ENCODE assay signal across 6 cellular contexts in genomic region chr17:8122923-8123694, GRCh38. TPM values are rescaled to one million over a fixed set of nuclear protein-coding genes. Genes with fewer than 3 reads are reported as not detected.
DNase-seq lines count a peak whose midpoint lies in the region; ATAC-seq lines count a peak whose summit lies in the region.

No MANE protein-coding gene starts in this region.

- peak; percentile 70 for DNase-seq in GM23248
- peak; percentile 53 for DNase-seq in activated CD4-positive, alpha-beta memory T cell treated with anti-CD3 and anti-CD28 coated beads, Interleukin-2, amount 10 ng/mL, durations not matched to agents 7 days and 5 days
- DNase-seq in islet precursor cell: peak; percentile 72
- peak; percentile 59 to 82 for DNase-seq in aorta
- no peak for DNase-seq in NCI-H2196 (lab: John Stamatoyannopoulos, UW; ENCODE audit: unreplicated experiment)

- H4K20me1 ChIP-seq in GM23248 (ENCODE audit: insufficient read depth): no peaks in the 10 kb centered on the region

- peaks cover 48% of the 10 kb centered on the region for H3K27me3 Mint-ChIP-seq in activated CD4-positive, alpha-beta memory T cell treated with anti-CD3 and anti-CD28 coated beads, Interleukin-2, amount 10 ng/mL, durations not matched to agents 7 days and 5 days

- intact Hi-C loops in aorta (cut with DNase I): loop anchor here in 1 of 2 donors (5.0 kb wide), 1 partner anchor 39 kb away; the partner anchor contains the start of gene VAMP2

- no peaks in the 10 kb centered on the region for H3K9me3 Mint-ChIP-seq in activated CD4-positive, alpha-beta memory T cell treated with anti-CD3 and anti-CD28 coated beads, Interleukin-2, amount 10 ng/mL, durations not matched to agents 7 days and 5 days

- H2AFZ ChIP-seq in GM23248: peak overlapping the region; percentile 85

- peak overlapping the region; percentile 96 for H3K4me2 ChIP-seq in GM23248 (ENCODE audit: unreplicated experiment)

- peak overlapping the region; percentile 51 for H3K9ac ChIP-seq in GM23248

- in situ Hi-C loops in GM23248 (cut with MboI): no loop called here

- ATAC-seq in aorta (ENCODE audit: low FRiP score) (no peak), GM18870 (IDR thresholded peaks at IDR 0.05; ENCODE audit: unreplicated experiment) (no peak)

- peak overlapping the region; percentile 75 for H3K4me3 ChIP-seq in GM23248
- H3K4me3 ChIP-seq in aorta (ENCODE audit: low read length in 2 of 2): peak overlapping the region in 1 of 2 donors; percentile 47

- WGBS in GM23248 (ENCODE audit: low coverage in 1 of 2, low lambda C conversion rate in 2 of 2, missing lambda C conversion rate in 2 of 2), 2 experiments: 2 to 3% methylated on average over 47 to 48 of the region's 55 CpGs
- 0% methylated on average over 52 to 55 of the region's 55 CpGs for WGBS in aorta, 2 donors

- H3K4me1 ChIP-seq in GM23248 (ENCODE audit: insufficient read depth) (peaks cover 27% of the 10 kb centered on the region), aorta (ENCODE audit: control insufficient read depth in 1 of 2, insufficient read depth in 2 of 2, low read length in 2 of 2) (peaks cover 0 to 2% of the 10 kb centered on the region in 2 donors)

- H3K9me3 ChIP-seq in GM23248 (ENCODE audit: low read depth): no peaks in the 10 kb centered on the region
- H3K9me3 ChIP-seq in aorta (ENCODE audit: control insufficient read depth, low read length): no peaks in the 10 kb centered on the region

- no peak overlapping the region for H3K27ac ChIP-seq in GM23248
- no peak overlapping the region for H3K27ac ChIP-seq in aorta (ENCODE audit: low read depth in 1 of 2, low read length in 2 of 2)

- peaks cover 27% of the 10 kb centered on the region for H3F3A ChIP-seq in GM23248 (ENCODE audit: insufficient read depth)

- peak overlapping the region; percentile 0 for H3K27ac Mint-ChIP-seq in activated CD4-positive, alpha-beta memory T cell treated with anti-CD3 and anti-CD28 coated beads, Interleukin-2, amount 10 ng/mL, durations not matched to agents 7 days and 5 days

- peaks cover 12% of the 10 kb centered on the region for H3K36me3 Mint-ChIP-seq in activated CD4-positive, alpha-beta memory T cell treated with anti-CD3 and anti-CD28 coated beads, Interleukin-2, amount 10 ng/mL, durations not matched to agents 7 days and 5 days (ENCODE audit: low read depth)

- no peaks in the 10 kb centered on the region for H3K79me2 ChIP-seq in GM23248 (ENCODE audit: insufficient read depth)

- H3K4me1 Mint-ChIP-seq in activated CD4-positive, alpha-beta memory T cell treated with anti-CD3 and anti-CD28 coated beads, Interleukin-2, amount 10 ng/mL, durations not matched to agents 7 days and 5 days: peaks cover 78% of the 10 kb centered on the region

- H3K36me3 ChIP-seq in GM23248 (ENCODE audit: low read depth) (no peaks in the 10 kb centered on the region), aorta (ENCODE audit: control insufficient read depth in 1 of 2, insufficient read depth in 2 of 2, low read length in 1 of 2) (no peaks in the 10 kb centered on the region)

- peak overlapping the region; percentile 80 for H3K4me3 Mint-ChIP-seq in activated CD4-positive, alpha-beta memory T cell treated with anti-CD3 and anti-CD28 coated beads, Interleukin-2, amount 10 ng/mL, durations not matched to agents 7 days and 5 days

- CTCF ChIA-PET in activated CD4-positive, alpha-beta memory T cell treated with anti-CD3 and anti-CD28 coated beads, Interleukin-2, amount 10 ng/mL, durations not matched to agents 7 days and 5 days (lab: Charles Lee): interaction anchor here (0.9 to 1.7 kb wide), 5 partner anchors 15 to 66 kb away, joined by 3 to 8 read pairs (median 5); no protein-coding TSS in a partner anchor

- H3K9me2 ChIP-seq in GM23248 (ENCODE audit: insufficient read depth): no peaks in the 10 kb centered on the region

- POLR2A ChIA-PET in activated CD4-positive, alpha-beta memory T cell treated with anti-CD3 and anti-CD28 coated beads, Interleukin-2, amount 10 ng/mL, durations not matched to agents 7 days and 5 days (lab: Charles Lee): interaction anchor here (0.7 to 4.3 kb wide), 14 partner anchors 15 to 437 kb away, joined by 3 to 43 read pairs (median 5); no protein-coding TSS in a partner anchor

- H3K27me3 ChIP-seq in GM23248 (replicated peaks; ENCODE audit: insufficient read depth): no peaks in the 10 kb centered on the region
- no peaks in the 10 kb centered on the region for H3K27me3 ChIP-seq in aorta (ENCODE audit: control insufficient read depth in 1 of 2, insufficient read depth in 2 of 2, low read length in 1 of 2)

RNA-seq across cellular contexts. Expression of gene HES7, which starts 0.8 kb away (rescaled TPM):
- not detected in 2 replicates for total RNA-seq in GM23248 (2014; rRNA removed; shearing (Covaris generic))
- polyA plus RNA-seq in GM23248 (2016; fragmentation: Nextera tagmentation; extraction: Ambion mirVana) (not detected in 2 replicates), aorta (1 to 10 TPM in 1 of 2 donors, not detected in 1; 1.6 TPM)
- 1 to 10 TPM; 1.4 to 1.5 TPM for total RNA-seq in activated CD4-positive, alpha-beta memory T cell treated with anti-CD3 and anti-CD28 coated beads, Interleukin-2, amount 10 ng/mL, durations not matched to agents 7 days and 5 days
- under 1 TPM; 0.19 to 0.30 TPM for total RNA-seq in aorta

RNA-seq across cellular contexts. Expression of gene ALOXE3, which starts 4.8 kb away (rescaled TPM):
- total RNA-seq in GM23248 (2014; rRNA removed; shearing (Covaris generic)): under 0.01 TPM in 1 of 2 replicates, not detected in the other
- 0.11 and 0.19 TPM in 2 replicates for polyA plus RNA-seq in GM23248 (2016; fragmentation: Nextera tagmentation; extraction: Ambion mirVana)
- not detected for total RNA-seq in activated CD4-positive, alpha-beta memory T cell treated with anti-CD3 and anti-CD28 coated beads, Interleukin-2, amount 10 ng/mL, durations not matched to agents 7 days and 5 days
- total RNA-seq in aorta: not detected
- polyA plus RNA-seq in aorta: not detected

RNA-seq across cellular contexts. Expression of gene PER1, which starts 29.1 kb away (rescaled TPM):
- total RNA-seq in GM23248 (2014; rRNA removed; shearing (Covaris generic)): 4.4 and 5.1 TPM in 2 replicates
- polyA plus RNA-seq in GM23248 (2016; fragmentation: Nextera tagmentation; extraction: Ambion mirVana) (5.3 and 5.9 TPM in 2 replicates), aorta (100 to 1,000 TPM in 1 of 2 donors, 10 to 100 TPM in 1; 34.3 to 246 TPM)
- 10 to 100 TPM; 53.5 to 56.6 TPM for total RNA-seq in activated CD4-positive, alpha-beta memory T cell treated with anti-CD3 and anti-CD28 coated beads, Interleukin-2, amount 10 ng/mL, durations not matched to agents 7 days and 5 days
- total RNA-seq in aorta: 100 to 1,000 TPM; 100 to 297 TPM

RNA-seq across cellular contexts. Expression of gene ALOX12B, which starts 35.6 kb away (rescaled TPM):
- total RNA-seq in GM23248 (2014; rRNA removed; shearing (Covaris generic)): not detected in 2 replicates
- polyA plus RNA-seq in GM23248 (2016; fragmentation: Nextera tagmentation; extraction: Ambion mirVana) (not detected in 2 replicates), aorta (under 1 TPM in 1 of 2 donors, not detected in 1; 0.25 TPM)
- under 1 TPM; 0.20 to 0.38 TPM for total RNA-seq in activated CD4-positive, alpha-beta memory T cell treated with anti-CD3 and anti-CD28 coated beads, Interleukin-2, amount 10 ng/mL, durations not matched to agents 7 days and 5 days
- not detected for total RNA-seq in aorta

RNA-seq across cellular contexts. Expression of gene VAMP2, which starts 39.6 kb away (rescaled TPM):
- total RNA-seq in GM23248 (2014; rRNA removed; shearing (Covaris generic)): 6.2 and 6.5 TPM in 2 replicates
- polyA plus RNA-seq in GM23248 (2016; fragmentation: Nextera tagmentation; extraction: Ambion mirVana): 25.5 and 27.1 TPM in 2 replicates
- total RNA-seq in activated CD4-positive, alpha-beta memory T cell treated with anti-CD3 and anti-CD28 coated beads, Interleukin-2, amount 10 ng/mL, durations not matched to agents 7 days and 5 days: 10 to 100 TPM; 75.2 to 79.1 TPM
- 10 to 100 TPM; 73.4 to 80.8 TPM for total RNA-seq in aorta
- polyA plus RNA-seq in aorta: 100 to 1,000 TPM in 1 of 2 donors, 10 to 100 TPM in 1; 59.7 to 105 TPM
